9 cellular contexts compared by ENCODE assay signal in the genomic region with DNA sequence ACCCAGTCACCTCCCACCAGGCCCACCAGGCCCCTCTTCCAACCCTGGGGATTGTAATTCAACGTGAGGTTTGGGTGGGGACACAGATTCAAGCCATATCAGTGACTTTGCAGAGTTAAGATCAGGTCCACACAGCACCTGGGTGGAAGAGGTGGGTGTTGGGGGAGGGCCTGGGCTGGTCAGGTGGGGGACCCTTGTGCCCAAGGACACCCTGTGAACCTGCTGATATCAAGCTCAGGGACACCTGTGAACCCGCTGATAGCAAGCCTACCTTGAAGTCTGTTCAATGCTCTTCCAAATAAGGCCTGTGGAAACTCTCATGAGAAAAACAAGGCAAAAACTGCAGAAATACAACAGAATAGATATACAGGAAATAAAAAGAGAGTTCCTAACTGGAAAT. TPM values are rescaled to one million over a fixed set of nuclear protein-coding genes. Genes with fewer than 3 reads are reported as not detected.
"Had no signal": no experiment of that assay in that cellular context is flagged by ENCODE, and none has a peak within 500 bp of the region (broad histone marks: within the 10 kb centered on the region; RNA-seq: fewer than 3 reads in every experiment).

No MANE protein-coding gene starts in this region.

- DNase-seq: GDM1, GF-D8 had no signal

- ATAC-seq: GM12878 had no signal

- FAIRE-seq: G401.6, GM12878, GM12891, GM12892, GM18507, GM19239 had no signal

- H3K4me3 ChIP-seq: GM12878 had no signal

RNA-seq across cellular contexts. Expression of a gene that starts 19.9 kb away (rescaled TPM):
- total RNA-seq: G401, GM12878 had no signal
